ENCODE assay signal across 2 cellular contexts in genomic region chrX:154302998-154303397, GRCh38. TPM values are rescaled to one million over a fixed set of nuclear protein-coding genes. Genes with fewer than 3 reads are reported as not detected.
"Had no signal": no experiment of that assay in that cellular context is flagged by ENCODE, and none has a peak within 500 bp of the region (broad histone marks: within the 10 kb centered on the region; RNA-seq: fewer than 3 reads in every experiment).

No MANE protein-coding gene starts in this region.

RNA-seq across cellular contexts. Expression of gene TKTL1, which starts 7.4 kb away (rescaled TPM):
- total RNA-seq: G401, GM12878 had no signal

RNA-seq across cellular contexts. Expression of gene TEX28, which starts 8.1 kb away (rescaled TPM):
- total RNA-seq: G401, GM12878 had no signal
- polyA plus RNA-seq: GM12878 had no signal

RNA-seq across cellular contexts. Expression of gene OPN1MW3, which starts 45.6 kb away (rescaled TPM):
- total RNA-seq: G401, GM12878 had no signal
- polyA plus RNA-seq: GM12878 had no signal
